In the genomic region with DNA sequence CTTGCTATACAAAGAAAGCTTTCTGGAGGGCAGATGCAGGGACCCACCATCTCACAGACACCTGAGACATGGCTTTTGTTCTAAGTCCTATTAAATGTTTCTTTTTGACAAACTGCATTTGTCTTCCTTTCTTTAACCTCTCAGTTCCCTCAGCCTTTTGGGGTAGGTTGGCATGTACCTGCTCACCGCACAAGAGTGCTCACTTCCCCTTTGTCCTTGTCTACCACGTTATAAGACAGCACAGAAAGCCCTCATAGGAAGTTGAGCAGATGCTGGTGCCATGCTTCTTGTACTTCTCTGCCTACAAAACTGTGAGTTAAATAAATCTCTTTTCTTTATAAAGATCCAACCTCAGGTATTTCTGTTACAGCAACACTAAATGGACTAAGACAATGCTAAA, we compare ENCODE assay signal across 19 cellular contexts. TPM values are rescaled to one million over a fixed set of nuclear protein-coding genes. Genes with fewer than 3 reads are reported as not detected.
DNase-seq lines count a peak whose midpoint lies in the region; ATAC-seq and TF ChIP-seq lines count a peak whose summit lies in the region.
"Had no signal": no experiment of that assay in that cellular context is flagged by ENCODE, and none has a peak within 500 bp of the region (broad histone marks: within the 10 kb centered on the region; RNA-seq: fewer than 3 reads in every experiment).

No MANE protein-coding gene starts in this region.

- TF ChIP-seq CTCF in GM12864 (IDR thresholded peaks at IDR 0.05; ENCODE audit: low read depth, low read length, missing control alignments): no peak
- no peak for TF ChIP-seq CTCF in PC-9 (conservative IDR thresholded peaks at IDR 0.05)

- no peaks in the 10 kb centered on the region for H3F3A ChIP-seq in PC-9 (ENCODE audit: insufficient read depth, low read depth)

- no peak overlapping the region for H3K18ac ChIP-seq in trophoblast cell (ENCODE audit: low read length)

- no CpG with 5 or more reads among the region's 2 CpGs for WGBS in trophoblast cell (ENCODE audit: extremely low coverage, insufficient coverage, insufficient read length)

- no peaks in the 10 kb centered on the region for H3K27me3 ChIP-seq in PC-9 (ENCODE audit: insufficient read depth, low read depth)
- H3K27me3 ChIP-seq in trophoblast cell (ENCODE audit: insufficient read depth, low read length): no peaks in the 10 kb centered on the region
- H3K27me3 ChIP-seq: BLaER1 treated with 17β-estradiol and CSF1 and Interleukin-3, amounts not matched to agents 10 nM and 100 nM; Peyer's patch had no signal

- 0 out of 2 replicates have a peak, but pooled peaks cover 3% of the 10 kb centered on the region for H3K9me3 ChIP-seq in PC-9 (ENCODE audit: insufficient read depth, low read depth)
- H3K9me3 ChIP-seq in trophoblast cell (ENCODE audit: insufficient read depth, low read depth, low read length): no peaks in the 10 kb centered on the region
- H3K9me3 ChIP-seq: Peyer's patch had no signal

- H4K91ac ChIP-seq in trophoblast cell (ENCODE audit: low read depth, low read length): no peak overlapping the region

- no peak overlapping the region for H2BK5ac ChIP-seq in trophoblast cell (ENCODE audit: low read depth, low read length, poor library complexity)

- no peaks in the 10 kb centered on the region for H3K9me2 ChIP-seq in PC-9 (ENCODE audit: insufficient read depth)

- H2AK5ac ChIP-seq in trophoblast cell (ENCODE audit: low read length): no peak overlapping the region

- no peak overlapping the region for H3K4me2 ChIP-seq in PC-9
- H3K4me2 ChIP-seq in trophoblast cell (ENCODE audit: low read length): no peak overlapping the region
- H3K4me2 ChIP-seq: BLaER1 treated with 17β-estradiol and CSF1 and Interleukin-3, amounts not matched to agents 10 nM and 100 nM had no signal

- intact Hi-C loops in PC-9 (cut with micrococcal nuclease; ENCODE audit: unreplicated experiment): no loop called here

- no peak overlapping the region for H3K23ac ChIP-seq in trophoblast cell (ENCODE audit: low read length)

- no peak overlapping the region for H2BK12ac ChIP-seq in trophoblast cell (ENCODE audit: low read length)

- no peaks in the 10 kb centered on the region for H3K79me1 ChIP-seq in trophoblast cell (ENCODE audit: low read length)

- no peak overlapping the region for H2AFZ ChIP-seq in PC-9
- no peak overlapping the region for H2AFZ ChIP-seq in trophoblast cell (ENCODE audit: insufficient read depth, low read length, poor library complexity)

- no peak overlapping the region for H2BK120ac ChIP-seq in trophoblast cell (ENCODE audit: insufficient read depth, low read length, poor library complexity)

- no peak overlapping the region for H3K14ac ChIP-seq in trophoblast cell (ENCODE audit: low read length)

- H4K8ac ChIP-seq in trophoblast cell (ENCODE audit: low read depth, low read length): no peak overlapping the region

- H3K4me1 ChIP-seq in PC-9 (replicated peaks; ENCODE audit: insufficient read depth) (no peaks in the 10 kb centered on the region), trophoblast cell (ENCODE audit: control insufficient read depth in 1 of 2, insufficient read depth in 2 of 2, low read length in 2 of 2) (no peaks in the 10 kb centered on the region)
- H3K4me1 ChIP-seq: BLaER1 treated with 17β-estradiol and CSF1 and Interleukin-3, amounts not matched to agents 10 nM and 100 nM; Peyer's patch had no signal

- no peak overlapping the region for H4K12ac ChIP-seq in trophoblast cell (ENCODE audit: low read depth, low read length)

- H3K79me2 ChIP-seq in PC-9 (ENCODE audit: low read depth): no peaks in the 10 kb centered on the region
- no peaks in the 10 kb centered on the region for H3K79me2 ChIP-seq in trophoblast cell (ENCODE audit: control insufficient read depth, insufficient read depth, low read length, poor library complexity)

- DNase-seq in GM12864 (ENCODE audit: low read depth): peak; percentile 4
- no peak for DNase-seq in PC-9
- no peak for DNase-seq in trophoblast cell
- DNase-seq in caudate nucleus (lab: John Stamatoyannopoulos, UW): no peak
- no peak for DNase-seq in anterior cingulate cortex (lab: John Stamatoyannopoulos, UW)
- DNase-seq: DMS 273 treated with DMSO at 0.1 percent for 48 hours; NCI-H1436 treated with DMSO at 0.1 percent for 48 hours; NCI-H2081; NCI-H524; NK-92 treated with Interleukin-12 subunit alpha and Interleukin-12 subunit beta, amount 100 ng/mL, for 24 hours; Peyer's patch; SHP77 had no signal

- H3K27ac ChIP-seq in PC-9 (no peak overlapping the region), trophoblast cell (ENCODE audit: low read depth, low read length) (no peak overlapping the region), caudate nucleus (ENCODE audit: low read depth, low read length) (no peak overlapping the region)
- H3K27ac ChIP-seq: BLaER1 treated with 17β-estradiol and CSF1 and Interleukin-3, amounts not matched to agents 10 nM and 100 nM; Peyer's patch had no signal

- H3K9ac ChIP-seq in trophoblast cell (ENCODE audit: low read length): no peak overlapping the region
- H3K9ac ChIP-seq: BLaER1 treated with 17β-estradiol and CSF1 and Interleukin-3, amounts not matched to agents 10 nM and 100 nM had no signal

- no peak overlapping the region for H3K4me3 ChIP-seq in GM12864 (ENCODE audit: low read depth, low read length)
- H3K4me3 ChIP-seq in PC-9: no peak overlapping the region
- no peak overlapping the region for H3K4me3 ChIP-seq in trophoblast cell (ENCODE audit: low read depth, low read length)
- H3K4me3 ChIP-seq: BLaER1 treated with 17β-estradiol and CSF1 and Interleukin-3, amounts not matched to agents 10 nM and 100 nM; Peyer's patch had no signal

- no TSS peak for BruUV-seq in PC-9 (replicated peaks; lab: Mats Ljungman, UMichigan)

- no peaks in the 10 kb centered on the region for H4K20me1 ChIP-seq in PC-9 (ENCODE audit: insufficient read depth)
- H4K20me1 ChIP-seq: BLaER1 treated with 17β-estradiol and CSF1 and Interleukin-3, amounts not matched to agents 10 nM and 100 nM had no signal

- POLR2A ChIA-PET in PC-9 (lab: Charles Lee; ENCODE audit: unreplicated experiment): no interaction called here

- no peak overlapping the region for H3K4ac ChIP-seq in trophoblast cell (ENCODE audit: low read depth, low read length)

- peak; percentile 94 for ATAC-seq in GM18867 (IDR thresholded peaks at IDR 0.05; ENCODE audit: unreplicated experiment)
- ATAC-seq in GM21423 (IDR thresholded peaks at IDR 0.05; ENCODE audit: unreplicated experiment): peak; percentile 58
- peak; percentile 71 for ATAC-seq in HG03469 (IDR thresholded peaks at IDR 0.05; ENCODE audit: unreplicated experiment)
- ATAC-seq: SK-N-SH treated with all-trans-retinoic acid at 6 μM for 48 hours had no signal

- H3K36me3 ChIP-seq in PC-9 (ENCODE audit: low read depth): no peaks in the 10 kb centered on the region
- no peaks in the 10 kb centered on the region for H3K36me3 ChIP-seq in trophoblast cell (ENCODE audit: control insufficient read depth in 1 of 2, insufficient read depth in 2 of 2, low read length in 2 of 2)
- H3K36me3 ChIP-seq: BLaER1 treated with 17β-estradiol and CSF1 and Interleukin-3, amounts not matched to agents 10 nM and 100 nM; Peyer's patch had no signal

- CTCF ChIA-PET in PC-9 (lab: Charles Lee): no interaction called here

RNA-seq across cellular contexts. Expression of gene RGS21, which starts 31.9 kb away (rescaled TPM):
- total RNA-seq in PC-9 (2021): not detected in 2 replicates
- not detected in 2 replicates for polyA plus RNA-seq in trophoblast cell (2013)
- total RNA-seq: A172, H4, Peyer's patch had no signal
